In the genomic region with DNA sequence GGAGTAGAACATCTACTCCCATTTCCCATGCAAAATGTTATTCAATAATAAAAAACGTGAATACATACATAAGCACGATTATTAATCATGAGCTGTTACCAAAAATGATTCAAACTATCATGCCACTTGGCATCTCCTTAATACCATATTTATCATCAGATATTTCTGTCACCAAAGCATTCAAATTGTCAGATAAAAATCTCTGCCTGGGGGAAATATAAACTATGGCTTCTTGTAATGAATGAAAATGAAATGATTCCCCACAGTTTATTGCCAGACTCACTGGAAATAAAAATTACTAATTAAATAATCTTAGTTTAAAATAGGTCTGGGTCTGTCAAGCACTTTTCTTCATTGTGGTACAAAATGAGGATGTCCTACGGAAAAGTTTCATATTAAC, we compare ENCODE assay signal across 28 cellular contexts.
"Had no signal": no experiment of that assay in that cellular context is flagged by ENCODE, and none has a peak within 500 bp of the region (broad histone marks: within the 10 kb centered on the region; RNA-seq: fewer than 3 reads in every experiment).

No MANE protein-coding gene starts in this region.

- H3K36me3 ChIP-seq: adrenal gland, breast epithelium, cardiac muscle cell, colonic mucosa, esophagus squamous epithelium had no signal

- H3K27ac ChIP-seq: adrenal gland, breast epithelium, cardiac muscle cell, colonic mucosa, epithelial cell of prostate, esophagus squamous epithelium had no signal

- H3K9me3 ChIP-seq: adrenal gland, breast epithelium, colonic mucosa, esophagus squamous epithelium had no signal

- DNase-seq: activated CD4-positive, alpha-beta memory T cell treated with anti-CD3 and anti-CD28 coated beads for 36 hours; activated CD4-positive, alpha-beta T cell treated with anti-CD3 and anti-CD28 coated beads for 36 hours; activated CD4-positive, alpha-beta T cell treated with anti-CD3 and anti-CD28 coated beads, Interleukin-2, amount 10 ng/mL, durations not matched to agents 24 days and 14 days; activated CD4-positive, CD25-positive, alpha-beta regulatory T cell; activated CD4-positive, CD25-positive, alpha-beta regulatory T cell treated with anti-CD3 and anti-CD28 coated beads, Interleukin-2, amount 50 U/mL, for 72 hours; activated CD8-positive, alpha-beta memory T cell treated with anti-CD3 and anti-CD28 coated beads, Interleukin-2, amount 10 ng/mL, durations not matched to agents 7 days and 5 days; activated CD8-positive, alpha-beta memory T cell treated with anti-CD3 and anti-CD28 coated beads, Interleukin-2, amount 50 U/mL, for 4 hours; activated CD8-positive, alpha-beta T cell treated with anti-CD3 and anti-CD28 coated beads, Interleukin-2, amount 10 ng/mL, durations not matched to agents 7 days and 5 days; activated effector memory CD4-positive, alpha-beta T cell treated with anti-CD3 and anti-CD28 coated beads, Interleukin-2, amount 50 U/mL, for 16 hours; activated naive CD4-positive, alpha-beta T cell treated with anti-CD3 and anti-CD28 coated beads for 36 hours; activated naive CD8-positive, alpha-beta T cell treated with anti-CD3 and anti-CD28 coated beads for 36 hours; activated naive CD8-positive, alpha-beta T cell treated with anti-CD3 and anti-CD28 coated beads, Interleukin-2, amount 50 U/mL, for 24 hours; activated T-cell treated with anti-CD3 and anti-CD28 coated beads, Interleukin-2, amount 50 U/mL, for 1 hour; activated T-cell treated with anti-CD3 and anti-CD28 coated beads, Interleukin-2, amount 50 U/mL, for 48 hours; adrenal gland; amygdala; aorta; central memory CD4-positive, alpha-beta T cell; cerebellar nuclear complex; colonic mucosa; effector CD8-positive, alpha-beta T cell; esophagus squamous epithelium; foreskin fibroblast; head of caudate nucleus; hippocampal formation had no signal

- H3K27me3 ChIP-seq: adrenal gland, breast epithelium, cardiac muscle cell, colonic mucosa, esophagus squamous epithelium had no signal

- H3K4me1 ChIP-seq: adrenal gland, breast epithelium, colonic mucosa, esophagus squamous epithelium had no signal

- H3K4me3 ChIP-seq: adrenal gland, breast epithelium, cardiac muscle cell, colonic mucosa, esophagus squamous epithelium had no signal

- ATAC-seq: activated CD4-positive, alpha-beta T cell treated with anti-CD3 and anti-CD28 coated beads for 36 hours; activated CD8-positive, alpha-beta memory T cell treated with anti-CD3 and anti-CD28 coated beads, Interleukin-2, amount 10 ng/mL, durations not matched to agents 7 days and 5 days; activated CD8-positive, alpha-beta T cell treated with anti-CD3 and anti-CD28 coated beads, Interleukin-2, amount 10 ng/mL, durations not matched to agents 7 days and 5 days; activated naive CD8-positive, alpha-beta T cell treated with anti-CD3 and anti-CD28 coated beads, Interleukin-2, amount 50 U/mL, for 24 hours had no signal
